ENCODE assay signal across 1 cellular context in the genomic region with DNA sequence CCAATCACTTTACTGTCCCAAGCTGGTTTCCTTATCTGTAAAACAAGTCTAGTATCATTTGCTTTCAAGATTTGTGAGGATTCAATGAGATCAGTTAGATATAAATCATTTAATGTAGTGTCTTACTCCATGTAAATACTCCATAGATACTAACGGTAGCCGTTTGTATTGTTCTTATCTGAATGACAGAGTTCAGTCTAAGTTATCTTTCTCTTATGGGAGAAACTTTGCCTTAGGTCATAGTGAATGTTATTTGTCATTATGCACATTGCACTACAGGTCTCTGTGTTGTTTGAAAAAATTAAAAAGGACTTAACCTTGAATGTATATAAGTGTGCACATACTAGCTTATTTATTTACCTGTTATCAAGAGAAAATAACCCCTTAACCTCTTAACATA.
TF ChIP-seq lines count a peak whose summit lies in the region.

No MANE protein-coding gene starts in this region.

TF ChIP-seq in SK-N-SH, 30 proteins besides CTCF, POLR2A, EP300 and RAD21:
- TF ChIP-seq, protein P1, sequence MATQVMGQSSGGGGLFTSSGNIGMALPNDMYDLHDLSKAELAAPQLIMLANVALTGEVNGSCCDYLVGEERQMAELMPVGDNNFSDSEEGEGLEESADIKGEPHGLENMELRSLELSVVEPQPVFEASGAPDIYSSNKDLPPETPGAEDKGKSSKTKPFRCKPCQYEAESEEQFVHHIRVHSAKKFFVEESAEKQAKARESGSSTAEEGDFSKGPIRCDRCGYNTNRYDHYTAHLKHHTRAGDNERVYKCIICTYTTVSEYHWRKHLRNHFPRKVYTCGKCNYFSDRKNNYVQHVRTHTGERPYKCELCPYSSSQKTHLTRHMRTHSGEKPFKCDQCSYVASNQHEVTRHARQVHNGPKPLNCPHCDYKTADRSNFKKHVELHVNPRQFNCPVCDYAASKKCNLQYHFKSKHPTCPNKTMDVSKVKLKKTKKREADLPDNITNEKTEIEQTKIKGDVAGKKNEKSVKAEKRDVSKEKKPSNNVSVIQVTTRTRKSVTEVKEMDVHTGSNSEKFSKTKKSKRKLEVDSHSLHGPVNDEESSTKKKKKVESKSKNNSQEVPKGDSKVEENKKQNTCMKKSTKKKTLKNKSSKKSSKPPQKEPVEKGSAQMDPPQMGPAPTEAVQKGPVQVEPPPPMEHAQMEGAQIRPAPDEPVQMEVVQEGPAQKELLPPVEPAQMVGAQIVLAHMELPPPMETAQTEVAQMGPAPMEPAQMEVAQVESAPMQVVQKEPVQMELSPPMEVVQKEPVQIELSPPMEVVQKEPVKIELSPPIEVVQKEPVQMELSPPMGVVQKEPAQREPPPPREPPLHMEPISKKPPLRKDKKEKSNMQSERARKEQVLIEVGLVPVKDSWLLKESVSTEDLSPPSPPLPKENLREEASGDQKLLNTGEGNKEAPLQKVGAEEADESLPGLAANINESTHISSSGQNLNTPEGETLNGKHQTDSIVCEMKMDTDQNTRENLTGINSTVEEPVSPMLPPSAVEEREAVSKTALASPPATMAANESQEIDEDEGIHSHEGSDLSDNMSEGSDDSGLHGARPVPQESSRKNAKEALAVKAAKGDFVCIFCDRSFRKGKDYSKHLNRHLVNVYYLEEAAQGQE (IDR thresholded peaks at IDR 0.05; ENCODE audit: low read depth, low read length): no peak
- TF ChIP-seq RCOR1 (IDR thresholded peaks at IDR 0.05; ENCODE audit: low read length): 0 out of 2 replicates have a peak, but pooled peaks have one; percentile 44
- TF ChIP-seq GATA2 (CRISPR knock-in tag; IDR thresholded peaks at IDR 0.05): peak; percentile 50
